Comparison of ENCODE assay signal across 17 cellular contexts in the genomic region with DNA sequence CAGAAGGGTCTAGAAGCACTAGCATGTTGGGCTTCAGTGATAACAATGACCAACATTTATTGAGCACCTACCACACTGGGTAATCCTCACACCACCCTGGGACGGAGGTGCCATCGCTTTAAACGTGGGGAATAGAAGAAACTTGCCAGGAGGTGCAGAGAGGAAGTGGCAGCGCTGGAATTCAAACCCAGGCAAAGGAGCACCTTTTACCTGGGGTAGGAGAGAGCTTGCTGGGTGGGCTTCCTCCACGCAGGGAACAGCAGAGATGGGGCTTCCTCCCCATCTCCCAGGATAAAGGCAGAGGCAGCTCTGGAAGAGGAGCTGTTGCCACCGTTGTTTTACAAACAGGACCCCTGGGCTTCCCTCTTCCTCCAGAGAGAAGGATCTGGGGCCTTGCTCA.
"Had no signal": no experiment of that assay in that cellular context is flagged by ENCODE, and none has a peak within 500 bp of the region (broad histone marks: within the 10 kb centered on the region; RNA-seq: fewer than 3 reads in every experiment).

No MANE protein-coding gene starts in this region.

- H3K9me3 Mint-ChIP-seq: stimulated activated memory B cell treated with anti-CD40 and anti-IgM and Interleukin-4, amounts not matched to agents 10 μg/mL and 1 μg/mL and 100 μg/mL, for 72 hours; WTC11 had no signal

- DNase-seq: activated CD4-positive, alpha-beta T cell treated with anti-CD3 and anti-CD28 coated beads for 4 hours; activated CD8-positive, alpha-beta T cell treated with anti-CD3 and anti-CD28 coated beads, Interleukin-2, amount 10 ng/mL, durations not matched to agents 7 days and 5 days; activated effector memory CD4-positive, alpha-beta T cell treated with Interleukin-2 at 50 U/mL for 16 hours; activated naive CD4-positive, alpha-beta T cell treated with anti-CD3 and anti-CD28 coated beads, Interleukin-2, amount 50 U/mL, for 16 hours; activated T-cell treated with anti-CD3 and anti-CD28 coated beads, Interleukin-2, amount 50 U/mL, for 48 hours; dermis blood vessel endothelial cell; effector memory CD4-positive, alpha-beta T cell; foreskin keratinocyte; hippocampal formation; kidney; midbrain; stimulated activated CD4-positive, alpha-beta T cell treated with anti-CD3 and anti-CD28 coated beads, Interleukin-4, amount 100 ng/mL, for 24 hours had no signal

- H3K4me3 Mint-ChIP-seq: activated CD8-positive, alpha-beta T cell treated with anti-CD3 and anti-CD28 coated beads, Interleukin-2, amount 10 ng/mL, durations not matched to agents 7 days and 5 days; stimulated activated memory B cell treated with anti-CD40 and anti-IgM and Interleukin-4, amounts not matched to agents 10 μg/mL and 1 μg/mL and 100 μg/mL, for 72 hours; WTC11 had no signal

- H3K27ac Mint-ChIP-seq: stimulated activated memory B cell treated with anti-CD40 and anti-IgM and Interleukin-4, amounts not matched to agents 10 μg/mL and 1 μg/mL and 100 μg/mL, for 72 hours; WTC11 had no signal

- H3K27me3 Mint-ChIP-seq: stimulated activated memory B cell treated with anti-CD40 and anti-IgM and Interleukin-4, amounts not matched to agents 10 μg/mL and 1 μg/mL and 100 μg/mL, for 72 hours had no signal

- ATAC-seq: activated CD8-positive, alpha-beta T cell treated with anti-CD3 and anti-CD28 coated beads, Interleukin-2, amount 10 ng/mL, durations not matched to agents 7 days and 5 days; foreskin keratinocyte; left lobe of liver; pancreas; sciatic nerve; stimulated activated memory B cell treated with anti-CD40 and anti-IgM and Interleukin-4, amounts not matched to agents 10 μg/mL and 1 μg/mL and 100 μg/mL, for 72 hours; WTC11 had no signal
